Comparison of ENCODE assay signal across 20 cellular contexts in genomic region chr16:54398986-54399385, GRCh38.
A peak's percentile ranks its signal among the peaks of the same experiment; 100 is the strongest.
DNase-seq lines count a peak whose midpoint lies in the region; ATAC-seq lines count a peak whose summit lies in the region.
"Had no signal": no experiment of that assay in that cellular context is flagged by ENCODE, and none has a peak within 500 bp of the region (broad histone marks: within the 10 kb centered on the region; RNA-seq: fewer than 3 reads in every experiment).

No MANE protein-coding gene starts in this region.

- H3K27ac Mint-ChIP-seq in stimulated activated naive CD8-positive, alpha-beta T cell treated with anti-CD3 and anti-CD28 coated beads, Interleukin-15, amount 100 ng/mL, for 72 hours = no peak overlapping the region
- H3K27ac Mint-ChIP-seq in activated CD4-positive, alpha-beta T cell treated with anti-CD3 and anti-CD28 coated beads, Interleukin-2, amount 10 ng/mL, durations not matched to agents 24 days and 14 days = no peak overlapping the region
- H3K27ac Mint-ChIP-seq: CD14-positive monocyte; CD4-positive, alpha-beta T cell; CD8-positive, alpha-beta memory T cell; HFFc6 had no signal

- no peak overlapping the region for H3K4me3 Mint-ChIP-seq in stimulated activated naive CD8-positive, alpha-beta T cell treated with anti-CD3 and anti-CD28 coated beads, Interleukin-15, amount 100 ng/mL, for 72 hours
- H3K4me3 Mint-ChIP-seq in activated CD4-positive, alpha-beta T cell treated with anti-CD3 and anti-CD28 coated beads, Interleukin-2, amount 10 ng/mL, durations not matched to agents 24 days and 14 days = no peak overlapping the region
- H3K4me3 Mint-ChIP-seq: CD14-positive monocyte; CD4-positive, alpha-beta T cell; CD8-positive, alpha-beta memory T cell; HFFc6 had no signal

- peaks cover 17 to 20% of the 10 kb centered on the region in 2 donors for H3K9me3 Mint-ChIP-seq in stimulated activated naive CD8-positive, alpha-beta T cell treated with anti-CD3 and anti-CD28 coated beads, Interleukin-15, amount 100 ng/mL, for 72 hours
- no peaks in the 10 kb centered on the region for H3K9me3 Mint-ChIP-seq in activated CD4-positive, alpha-beta T cell treated with anti-CD3 and anti-CD28 coated beads, Interleukin-2, amount 10 ng/mL, durations not matched to agents 24 days and 14 days

- no peak for ATAC-seq in stimulated activated naive CD8-positive, alpha-beta T cell treated with anti-CD3 and anti-CD28 coated beads, Interleukin-15, amount 100 ng/mL, for 72 hours
- ATAC-seq in left cardiac atrium = no peak

- DNase-seq in EH (ENCODE audit: low read depth) (peak; percentile 49), RPMI7951 (ENCODE audit: low read depth) (peak; percentile 72), fibroblast of peridontal ligament (ENCODE audit: extremely low read depth) (peak; percentile 35), stromal cell of bone marrow (ENCODE audit: low read depth) (peak; percentile 32), COLO829 (ENCODE audit: low spot score) (no peak), left cardiac atrium (no peak)
- DNase-seq in stimulated activated naive CD8-positive, alpha-beta T cell treated with anti-CD3 and anti-CD28 coated beads, Interleukin-15, amount 100 ng/mL, for 72 hours = no peak
- DNase-seq in activated CD4-positive, alpha-beta T cell treated with anti-CD3 and anti-CD28 coated beads, Interleukin-2, amount 10 ng/mL, durations not matched to agents 24 days and 14 days = no peak
- DNase-seq: AML-193; BE2C; Calu3; CD4-positive, alpha-beta T cell; CD8-positive, alpha-beta memory T cell; COR-L47; DMS153; DND-41; GF-D8; GOT3; HFFc6 had no signal

- no peaks in the 10 kb centered on the region for H3K4me1 Mint-ChIP-seq in stimulated activated naive CD8-positive, alpha-beta T cell treated with anti-CD3 and anti-CD28 coated beads, Interleukin-15, amount 100 ng/mL, for 72 hours
- H3K4me1 Mint-ChIP-seq in activated CD4-positive, alpha-beta T cell treated with anti-CD3 and anti-CD28 coated beads, Interleukin-2, amount 10 ng/mL, durations not matched to agents 24 days and 14 days = no peaks in the 10 kb centered on the region
- H3K4me1 Mint-ChIP-seq: CD8-positive, alpha-beta memory T cell had no signal

- intact Hi-C loops in activated CD4-positive, alpha-beta T cell treated with anti-CD3 and anti-CD28 coated beads, Interleukin-2, amount 10 ng/mL, durations not matched to agents 24 days and 14 days (cut with micrococcal nuclease) = no loop called here
- intact Hi-C loops in left cardiac atrium (cut with DNase I) = no loop called here

- no peaks in the 10 kb centered on the region for H3K36me3 Mint-ChIP-seq in activated CD4-positive, alpha-beta T cell treated with anti-CD3 and anti-CD28 coated beads, Interleukin-2, amount 10 ng/mL, durations not matched to agents 24 days and 14 days (ENCODE audit: low read depth)
- H3K36me3 Mint-ChIP-seq: CD14-positive monocyte; CD8-positive, alpha-beta memory T cell had no signal

- peaks cover 27% of the 10 kb centered on the region for H3K27me3 Mint-ChIP-seq in stimulated activated naive CD8-positive, alpha-beta T cell treated with anti-CD3 and anti-CD28 coated beads, Interleukin-15, amount 100 ng/mL, for 72 hours
- no peaks in the 10 kb centered on the region for H3K27me3 Mint-ChIP-seq in activated CD4-positive, alpha-beta T cell treated with anti-CD3 and anti-CD28 coated beads, Interleukin-2, amount 10 ng/mL, durations not matched to agents 24 days and 14 days

Comparison
In these comparisons a context has a peak if more than half of its experiments do, and no peak if none do; other contexts are left out.
1. DNase-seq: peak in EH (single experiment), RPMI7951 (single experiment), fibroblast of peridontal ligament (single experiment) and stromal cell of bone marrow (single experiment); none in COLO829 (single experiment), stimulated activated naive CD8-positive, alpha-beta T cell treated with anti-CD3 and anti-CD28 coated beads, Interleukin-15, amount 100 ng/mL, for 72 hours (0 of 2), activated CD4-positive, alpha-beta T cell treated with anti-CD3 and anti-CD28 coated beads, Interleukin-2, amount 10 ng/mL, durations not matched to agents 24 days and 14 days (single experiment) and left cardiac atrium (single experiment).